Comparison of ENCODE assay signal across 19 cellular contexts in genomic region chr22:49192180-49192856, GRCh38.
"Had no signal": no experiment of that assay in that cellular context is flagged by ENCODE, and none has a peak within 500 bp of the region (broad histone marks: within the 10 kb centered on the region; RNA-seq: fewer than 3 reads in every experiment).

No MANE protein-coding gene starts in this region.

- H3K27ac ChIP-seq: cardiac muscle cell, colonic mucosa, esophagus squamous epithelium, tibial nerve, WERI-Rb-1 had no signal

- H3K9me3 ChIP-seq: colonic mucosa, esophagus squamous epithelium, mucosa of descending colon, tibial nerve had no signal

- H3K27me3 ChIP-seq: cardiac muscle cell, colonic mucosa, tibial nerve had no signal

- H3K4me1 ChIP-seq: colonic mucosa, esophagus squamous epithelium had no signal

- DNase-seq: activated CD4-positive, alpha-beta memory T cell treated with anti-CD3 and anti-CD28 coated beads for 36 hours; activated CD4-positive, alpha-beta T cell treated with anti-CD3 and anti-CD28 coated beads for 36 hours; activated CD8-positive, alpha-beta memory T cell treated with anti-CD3 and anti-CD28 coated beads, Interleukin-2, amount 10 ng/mL, durations not matched to agents 7 days and 5 days; activated naive CD4-positive, alpha-beta T cell treated with anti-CD3 and anti-CD28 coated beads, Interleukin-2, amount 10 ng/mL, durations not matched to agents 7 days and 5 days; activated T-cell treated with anti-CD3 and anti-CD28 coated beads, Interleukin-2, amount 50 U/mL, for 1 hour; colonic mucosa; esophagus squamous epithelium; glutamatergic neuron; left cardiac atrium; mucosa of descending colon; naive thymus-derived CD4-positive, alpha-beta T cell; retina; stimulated activated CD4-positive, alpha-beta T cell treated with anti-CD3 and anti-CD28 coated beads, Interleukin-4, amount 100 ng/mL, for 24 hours; stimulated activated naive CD4-positive, alpha-beta T cell treated with Interleukin-2 at 50 U/mL for 16 hours; substantia nigra; T-helper 17 cell; WERI-Rb-1 had no signal

- H3K36me3 ChIP-seq: cardiac muscle cell, colonic mucosa, esophagus squamous epithelium, tibial nerve, WERI-Rb-1 had no signal

- ATAC-seq: activated CD4-positive, alpha-beta T cell treated with anti-CD3 and anti-CD28 coated beads for 36 hours; activated CD8-positive, alpha-beta memory T cell treated with anti-CD3 and anti-CD28 coated beads, Interleukin-2, amount 10 ng/mL, durations not matched to agents 7 days and 5 days; mucosa of descending colon; naive thymus-derived CD4-positive, alpha-beta T cell; T-helper 17 cell had no signal

- H3K4me3 ChIP-seq: cardiac muscle cell, colonic mucosa, esophagus squamous epithelium, mucosa of descending colon, tibial nerve had no signal
